In the genomic region with DNA sequence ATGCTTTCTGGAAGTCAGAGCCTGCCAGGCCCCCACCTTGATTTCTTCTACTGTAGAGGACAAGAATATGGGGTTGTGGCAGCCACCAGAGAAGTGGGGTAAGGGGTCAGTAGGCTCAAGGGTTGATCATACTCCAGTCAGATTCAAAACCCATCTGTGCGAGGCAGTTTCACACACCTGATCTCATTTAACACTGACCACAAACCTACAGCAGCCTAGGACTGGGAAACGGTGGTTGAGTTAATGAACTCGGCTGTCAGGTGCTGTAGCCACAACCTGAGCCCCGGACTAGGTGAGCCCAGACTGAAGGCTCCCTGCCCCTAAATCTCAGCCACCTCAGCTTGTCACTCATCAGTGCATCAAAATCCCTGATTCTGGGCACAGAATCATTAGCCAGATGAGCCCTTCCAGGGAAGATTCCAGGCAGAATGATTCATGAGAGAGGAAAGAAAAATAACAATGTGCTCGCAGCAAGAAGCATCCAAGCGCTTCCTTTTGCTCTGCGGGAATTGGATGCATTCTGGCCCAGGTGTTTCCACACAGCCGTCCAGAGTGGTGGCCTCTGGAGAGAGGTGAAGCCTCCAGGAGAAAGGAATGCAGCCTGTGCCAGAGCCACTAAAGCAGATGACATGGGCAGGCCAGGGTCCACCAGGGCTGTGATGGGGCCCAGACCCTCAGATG, we compare ENCODE assay signal across 9 cellular contexts.
DNase-seq lines count a peak whose midpoint lies in the region; ATAC-seq and TF ChIP-seq lines count a peak whose summit lies in the region.
"Had no signal": no experiment of that assay in that cellular context is flagged by ENCODE, and none has a peak within 500 bp of the region (broad histone marks: within the 10 kb centered on the region; RNA-seq: fewer than 3 reads in every experiment).

No MANE protein-coding gene starts in this region.

- in situ Hi-C loops in brain microvascular endothelial cell (cut with HindIII; ENCODE audit: low pct_ligation_motif_present, low sequenced_read_pairs) = no loop called here

- H3K27ac ChIP-seq in RWPE2 (ENCODE audit: poor library complexity, severe bottlenecking) (peak overlapping the region; percentile 51), temporal lobe (ENCODE audit: low read depth, low read length) (peak overlapping the region; percentile 64), brain microvascular endothelial cell (no peak overlapping the region)

- H3K36me3 ChIP-seq in RWPE2 (ENCODE audit: low read depth) (no peaks in the 10 kb centered on the region), brain microvascular endothelial cell (replicated peaks) (no peaks in the 10 kb centered on the region)

- H3K27me3 ChIP-seq in RWPE2 (ENCODE audit: insufficient read depth, poor library complexity, severe bottlenecking) = no peaks in the 10 kb centered on the region
- no peaks in the 10 kb centered on the region for H3K27me3 ChIP-seq in brain microvascular endothelial cell (replicated peaks)

- no peaks in the 10 kb centered on the region for H3K9me3 ChIP-seq in RWPE2 (ENCODE audit: severe bottlenecking)

- no peak for DNase-seq in RWPE2 (ENCODE audit: low spot score)
- DNase-seq in brain microvascular endothelial cell = no peak
- no peak for DNase-seq in GM19240 (ENCODE audit: insufficient read length, low spot score)
- no peak for DNase-seq in NCI-H1694 (lab: John Stamatoyannopoulos, UW)
- DNase-seq: effector memory CD8-positive, alpha-beta T cell; posterior cingulate gyrus had no signal

- H3K4me3 ChIP-seq in RWPE2 (ENCODE audit: severe bottlenecking) = no peak overlapping the region
- no peak overlapping the region for H3K4me3 ChIP-seq in brain microvascular endothelial cell (ENCODE audit: low read depth, low read length)

- no peak for TF ChIP-seq CTCF in RWPE2 (IDR thresholded peaks at IDR 0.05; ENCODE audit: poor library complexity, severe bottlenecking)
- no peak for TF ChIP-seq CTCF in brain microvascular endothelial cell (IDR thresholded peaks at IDR 0.05; ENCODE audit: low read depth, low read length, missing control alignments)

- peaks cover 40% of the 10 kb centered on the region for H3K4me1 ChIP-seq in RWPE2 (ENCODE audit: insufficient read depth, poor library complexity, severe bottlenecking)

- ATAC-seq in GM19351 (IDR thresholded peaks at IDR 0.05; ENCODE audit: unreplicated experiment) = peak; percentile 85
- peak; percentile 85 for ATAC-seq in HG02884 (IDR thresholded peaks at IDR 0.05; ENCODE audit: unreplicated experiment)
- ATAC-seq in RWPE2 (ENCODE audit: low read depth) = peak; percentile 60
